17 cellular contexts compared by ENCODE assay signal in genomic region chr7:74267756-74268565, GRCh38. TPM values are rescaled to one million over a fixed set of nuclear protein-coding genes. Genes with fewer than 3 reads are reported as not detected.
DNase-seq lines count a peak whose midpoint lies in the region; ATAC-seq, FAIRE-seq and TF ChIP-seq lines count a peak whose summit lies in the region.
"Had no signal": no experiment of that assay in that cellular context is flagged by ENCODE, and none has a peak within 500 bp of the region (broad histone marks: within the 10 kb centered on the region; RNA-seq: fewer than 3 reads in every experiment).

No MANE protein-coding gene starts in this region.

- H3K27ac Mint-ChIP-seq in activated naive CD4-positive, alpha-beta T cell treated with anti-CD3 and anti-CD28 coated beads, Interleukin-2, amount 10 ng/mL, durations not matched to agents 7 days and 5 days, result no peak overlapping the region
- H3K27ac Mint-ChIP-seq: activated CD4-positive, alpha-beta memory T cell treated with anti-CD3 and anti-CD28 coated beads, Interleukin-2, amount 10 ng/mL, durations not matched to agents 7 days and 5 days; activated naive CD8-positive, alpha-beta T cell; T-helper 1 cell treated with Interleukin-12 subunit alpha and Interleukin-12 subunit beta and Interleukin-4 antibody, amounts not matched to agents 30 μg/mL and 1 μg/mL, for 36 hours had no signal

- no peaks in the 10 kb centered on the region for H3K36me3 Mint-ChIP-seq in activated naive CD4-positive, alpha-beta T cell treated with anti-CD3 and anti-CD28 coated beads, Interleukin-2, amount 10 ng/mL, durations not matched to agents 7 days and 5 days
- H3K36me3 Mint-ChIP-seq: activated naive CD8-positive, alpha-beta T cell had no signal

- no peak overlapping the region for H4K5ac ChIP-seq in H1 (ENCODE audit: insufficient read length, low read depth, low read length)

- H3K9me3 ChIP-seq in HUES48 (ENCODE audit: control insufficient read depth, insufficient read depth, low read length) (no peaks in the 10 kb centered on the region), H1 (ENCODE audit: insufficient read depth in 2 of 2, low read depth in 1 of 2, low read length in 1 of 2) (no peaks in the 10 kb centered on the region), osteoblast (ENCODE audit: low read depth, low read length) (no peaks in the 10 kb centered on the region)
- H3K9me3 ChIP-seq: thoracic aorta had no signal

- no peak overlapping the region for H3K14ac ChIP-seq in H1 (ENCODE audit: insufficient read length)

- no peak overlapping the region for H2BK5ac ChIP-seq in H1 (ENCODE audit: low read depth, low read length)

- no peak overlapping the region for H3K4me3 Mint-ChIP-seq in activated naive CD4-positive, alpha-beta T cell treated with anti-CD3 and anti-CD28 coated beads, Interleukin-2, amount 10 ng/mL, durations not matched to agents 7 days and 5 days
- H3K4me3 Mint-ChIP-seq: activated CD4-positive, alpha-beta memory T cell treated with anti-CD3 and anti-CD28 coated beads, Interleukin-2, amount 10 ng/mL, durations not matched to agents 7 days and 5 days; activated naive CD8-positive, alpha-beta T cell; T-helper 1 cell treated with Interleukin-12 subunit alpha and Interleukin-12 subunit beta and Interleukin-4 antibody, amounts not matched to agents 30 μg/mL and 1 μg/mL, for 36 hours had no signal

- peaks cover 19% of the 10 kb centered on the region for H3K4me1 Mint-ChIP-seq in activated naive CD4-positive, alpha-beta T cell treated with anti-CD3 and anti-CD28 coated beads, Interleukin-2, amount 10 ng/mL, durations not matched to agents 7 days and 5 days

- H3K27me3 Mint-ChIP-seq in activated naive CD4-positive, alpha-beta T cell treated with anti-CD3 and anti-CD28 coated beads, Interleukin-2, amount 10 ng/mL, durations not matched to agents 7 days and 5 days, result peaks cover 49% of the 10 kb centered on the region

- H3K27me3 ChIP-seq in HUES48 (ENCODE audit: control insufficient read depth, insufficient read depth, low read length) (no peaks in the 10 kb centered on the region), H1 (replicated peaks in 1 of 4; ENCODE audit: control insufficient read depth in 3 of 4, extremely low read depth in 1 of 4, insufficient read depth in 3 of 4, low read length in 3 of 4) (no peaks in the 10 kb centered on the region; a peak in 1 of 7 replicates), osteoblast (ENCODE audit: insufficient read depth, low read length) (no peaks in the 10 kb centered on the region)

- no peak for TF ChIP-seq POLR2A in H1 (IDR thresholded peaks at IDR 0.05; ENCODE audit: control extremely low read depth in 1 of 2, low read depth in 2 of 2, low read length in 2 of 2)

- FAIRE-seq in H1 (lab: Jason Lieb, UNC), result no peak
- FAIRE-seq: colon had no signal

- H3K4ac ChIP-seq in H1 (replicated peaks; ENCODE audit: insufficient read length, low read depth, low read length), result no peak overlapping the region

- H3K23ac ChIP-seq in H1 (ENCODE audit: insufficient read length), result no peak overlapping the region

- H3K4me3 ChIP-seq in HUES48 (ENCODE audit: low read depth, low read length) (no peak overlapping the region), H1 (ENCODE audit: extremely low read depth in 1 of 4, insufficient read depth in 2 of 4, low read depth in 3 of 4, low read length in 4 of 4) (no peak overlapping the region), osteoblast (ENCODE audit: insufficient read depth, low read length) (no peak overlapping the region)
- H3K4me3 ChIP-seq: thoracic aorta had no signal

- CTCF ChIA-PET in H1 (lab: Charles Lee; ENCODE audit: partially characterized antibody), result interaction anchor here (0.6 to 5.6 kb wide), 11 partner anchors 11 to 281 kb away, joined by 3 to 47 read pairs (median 4); partner anchors contain the start of gene CLIP2
- CTCF ChIA-PET in activated naive CD4-positive, alpha-beta T cell treated with anti-CD3 and anti-CD28 coated beads, Interleukin-2, amount 10 ng/mL, durations not matched to agents 7 days and 5 days (lab: Charles Lee), result interaction anchor here (0.8 kb wide), 1 partner anchor 66 kb away, joined by 3 read pairs; no protein-coding TSS in a partner anchor

- no peak overlapping the region for H4K91ac ChIP-seq in H1 (replicated peaks; ENCODE audit: insufficient read length, low read length)

- H3K36me3 ChIP-seq in HUES48 (ENCODE audit: control insufficient read depth, insufficient read depth, low read length) (no peaks in the 10 kb centered on the region), H1 (ENCODE audit: control insufficient read depth in 2 of 4, insufficient read depth in 4 of 4, low read length in 3 of 4) (no peaks in the 10 kb centered on the region), osteoblast (ENCODE audit: insufficient read depth, low read length) (no peaks in the 10 kb centered on the region)
- H3K36me3 ChIP-seq: thoracic aorta had no signal

- H3K4me2 ChIP-seq in H1 (ENCODE audit: insufficient read depth in 1 of 2, low read depth in 2 of 2, low read length in 2 of 2) (no peak overlapping the region), osteoblast (ENCODE audit: insufficient read depth, low read length) (no peak overlapping the region)

- DNase-seq in H1 (ENCODE audit: low read depth in 1 of 2, low spot score in 2 of 2), result no peak
- DNase-seq in osteoblast (ENCODE audit: insufficient read length, low spot score, missing footprints), result peak; percentile 50
- no peak for DNase-seq in activated naive CD4-positive, alpha-beta T cell treated with anti-CD3 and anti-CD28 coated beads, Interleukin-2, amount 10 ng/mL, durations not matched to agents 7 days and 5 days
- DNase-seq: activated CD4-positive, alpha-beta memory T cell treated with anti-CD3 and anti-CD28 coated beads, Interleukin-2, amount 10 ng/mL, durations not matched to agents 7 days and 5 days; activated T-cell treated with anti-CD3 and anti-CD28 coated beads, Interleukin-2, amount 50 U/mL, for 48 hours; foreskin melanocyte; left cardiac atrium; NCI-H1092; NCI-H2107; NCI-H69 had no signal

- 0 out of 2 replicates have a peak overlapping the region, but pooled peaks have one; percentile 23 for H2BK12ac ChIP-seq in H1 (ENCODE audit: low read depth, low read length)

- no peak for TF ChIP-seq EP300 in H1 (IDR thresholded peaks at IDR 0.05; ENCODE audit: borderline replicate concordance in 1 of 2, low read depth in 2 of 2, low read length in 2 of 2)

- H3K18ac ChIP-seq in H1 (ENCODE audit: extremely low read depth, low read length), result no peak overlapping the region

- H3K56ac ChIP-seq in H1 (replicated peaks; ENCODE audit: insufficient read length, low read depth, low read length), result no peak overlapping the region

- H3K4me1 ChIP-seq in HUES48 (ENCODE audit: control insufficient read depth, insufficient read depth, low read length), result peaks cover 8% of the 10 kb centered on the region
- H3K4me1 ChIP-seq in H1 (replicated peaks in 1 of 4; ENCODE audit: control insufficient read depth in 3 of 4, insufficient read depth in 4 of 4, low read length in 3 of 4), result peaks cover 0 to 6% (median 5%) of the 10 kb centered on the region in 4 experiments; a peak in 6 of 7 replicates
- peaks cover 19% of the 10 kb centered on the region for H3K4me1 ChIP-seq in osteoblast (ENCODE audit: insufficient read depth, low read length)

- H2BK20ac ChIP-seq in H1 (ENCODE audit: low read length), result no peak overlapping the region

- no peaks in the 10 kb centered on the region for H3K9me3 Mint-ChIP-seq in activated naive CD4-positive, alpha-beta T cell treated with anti-CD3 and anti-CD28 coated beads, Interleukin-2, amount 10 ng/mL, durations not matched to agents 7 days and 5 days
- H3K9me3 Mint-ChIP-seq: activated CD4-positive, alpha-beta memory T cell treated with anti-CD3 and anti-CD28 coated beads, Interleukin-2, amount 10 ng/mL, durations not matched to agents 7 days and 5 days; T-helper 1 cell treated with Interleukin-12 subunit alpha and Interleukin-12 subunit beta and Interleukin-4 antibody, amounts not matched to agents 30 μg/mL and 1 μg/mL, for 36 hours had no signal

- H4K20me1 ChIP-seq in H1 (replicated peaks in 1 of 2; ENCODE audit: control insufficient read depth in 1 of 2, insufficient read depth in 2 of 2, low read length in 2 of 2) (no peaks in the 10 kb centered on the region), osteoblast (ENCODE audit: insufficient read depth, low read length) (no peaks in the 10 kb centered on the region)

- WGBS in H1 (ENCODE audit: extremely low coverage in 1 of 2, insufficient coverage in 1 of 2, insufficient read length in 1 of 2, insufficient replicate concordance in 2 of 2, low coverage in 1 of 2, low lambda C conversion rate in 2 of 2, missing lambda C conversion rate in 1 of 2), 2 experiments, result 78% methylated on average over 12 of the region's 13 CpGs; no CpG with 5 or more reads in 1 of the 2 experiments

- H2AFZ ChIP-seq in H1 (ENCODE audit: low read length) (no peak overlapping the region), osteoblast (ENCODE audit: low read length) (no peak overlapping the region)

- H2AK5ac ChIP-seq in H1 (ENCODE audit: low read depth, low read length), result no peak overlapping the region

- no peak for TF ChIP-seq RAD21 in H1 (IDR thresholded peaks at IDR 0.05 in 1 of 2, conservative IDR thresholded peaks at IDR 0.05 in 1 of 2; ENCODE audit: low read depth in 2 of 2, low read length in 2 of 2)

- TF ChIP-seq CTCF in H1 (IDR thresholded peaks at IDR 0.05; ENCODE audit: control extremely low read depth in 1 of 3, insufficient read depth in 1 of 3, low read depth in 1 of 3, low read length in 3 of 3) (no peak), osteoblast (IDR thresholded peaks at IDR 0.05; ENCODE audit: extremely low read depth, low read depth, low read length) (no peak)

- no peak overlapping the region for H4K8ac ChIP-seq in H1 (ENCODE audit: extremely low read depth, insufficient read depth, low read length)

- ATAC-seq in GM21723 (IDR thresholded peaks at IDR 0.05; ENCODE audit: unreplicated experiment) (no peak), HG02763 (IDR thresholded peaks at IDR 0.05; ENCODE audit: unreplicated experiment) (no peak)
- ATAC-seq: left cardiac atrium had no signal

- POLR2A ChIA-PET in H1 (lab: Charles Lee; ENCODE audit: partially characterized antibody), result interaction anchor here (0.9 to 6.2 kb wide), 5 partner anchors 12 to 299 kb away, joined by 3 to 97 read pairs (median 3); partner anchors contain the start of gene CLIP2

- H2BK15ac ChIP-seq in H1 (ENCODE audit: low read length), result no peak overlapping the region

- no peaks in the 10 kb centered on the region for H3K23me2 ChIP-seq in H1 (ENCODE audit: low read depth, low read length)

- no peaks in the 10 kb centered on the region for H3K79me1 ChIP-seq in H1 (ENCODE audit: low read depth, low read length)

- no peak overlapping the region for H3K9ac ChIP-seq in HUES48 (ENCODE audit: low read depth, low read length)
- H3K9ac ChIP-seq in H1 (replicated peaks in 1 of 4; ENCODE audit: extremely low read depth in 1 of 4, low read depth in 3 of 4, low read length in 3 of 4), result no peak overlapping the region

- H2BK120ac ChIP-seq in H1 (replicated peaks; ENCODE audit: low read depth, low read length), result no peak overlapping the region

- H3K79me2 ChIP-seq in H1 (ENCODE audit: control insufficient read depth in 1 of 2, insufficient read depth in 2 of 2, low read length in 2 of 2), result no peaks in the 10 kb centered on the region
- no peaks in the 10 kb centered on the region for H3K79me2 ChIP-seq in osteoblast (ENCODE audit: insufficient read depth, low read length)

- H3K27ac ChIP-seq in HUES48 (ENCODE audit: low read depth, low read length) (peak overlapping the region; percentile 27), H1 (ENCODE audit: low read depth, low read length) (no peak overlapping the region), osteoblast (ENCODE audit: low read depth, low read length) (no peak overlapping the region)
- H3K27ac ChIP-seq: thoracic aorta had no signal

RNA-seq across cellular contexts. Expression of gene RFC2, which starts 13.8 kb away (rescaled TPM):
- total RNA-seq in H1 (2021; fragmentation: NEBNext Ultra II Directional; extraction: Animal tissue kit (Norgen Biotek cat#: 25700)), result 85.4 and 90.5 TPM in 2 replicates
- polyA plus RNA-seq in H1 (2011; rRNA removed), result 40.8 and 52.9 TPM in 2 replicates
- polyA plus RNA-seq in H1 (2011; cell fraction: cytosol; rRNA removed), result 67.0 TPM
- polyA plus RNA-seq in H1 (2011; cell fraction: nucleus; rRNA removed), result 43.8 TPM
- polyA plus RNA-seq in H1 (2012, experiment 1 of 2), result 77.2 to 107 TPM (median 93.2 TPM) in 4 replicates
- 90.7 TPM for polyA plus RNA-seq in H1 (2012, experiment 2 of 2)
- polyA plus RNA-seq in H1 (2013, experiment 1 of 2), result 49.5 TPM
- polyA plus RNA-seq in H1 (2013, experiment 2 of 2), result 51.4 TPM
- polyA minus RNA-seq in H1 (2011; rRNA and poly(A)+ RNA removed), result 98.1 and 103 TPM in 2 replicates
- polyA minus RNA-seq in H1 (2011; cell fraction: cytosol; rRNA and poly(A)+ RNA removed), result 54.5 TPM
- polyA minus RNA-seq in H1 (2011; cell fraction: nucleus; rRNA and poly(A)+ RNA removed), result 37.1 TPM
- 12.3 and 13.0 TPM in 2 replicates for total RNA-seq in osteoblast

RNA-seq across cellular contexts. Expression of gene CLIP2, which starts 21.2 kb away (rescaled TPM):
- 39.8 and 41.5 TPM in 2 replicates for total RNA-seq in H1 (2021; fragmentation: NEBNext Ultra II Directional; extraction: Animal tissue kit (Norgen Biotek cat#: 25700))
- polyA plus RNA-seq in H1 (2011; rRNA removed), result 8.3 and 13.3 TPM in 2 replicates
- 11.5 TPM for polyA plus RNA-seq in H1 (2011; cell fraction: cytosol; rRNA removed)
- 16.9 TPM for polyA plus RNA-seq in H1 (2011; cell fraction: nucleus; rRNA removed)
- polyA plus RNA-seq in H1 (2012, experiment 1 of 2), result 20.3 to 37.3 TPM (median 30.6 TPM) in 4 replicates
- 19.9 TPM for polyA plus RNA-seq in H1 (2012, experiment 2 of 2)
- 21.5 TPM for polyA plus RNA-seq in H1 (2013, experiment 1 of 2)
- 22.1 TPM for polyA plus RNA-seq in H1 (2013, experiment 2 of 2)
- polyA minus RNA-seq in H1 (2011; rRNA and poly(A)+ RNA removed), result 12.5 and 16.1 TPM in 2 replicates
- polyA minus RNA-seq in H1 (2011; cell fraction: cytosol; rRNA and poly(A)+ RNA removed), result 21.2 TPM
- 16.3 TPM for polyA minus RNA-seq in H1 (2011; cell fraction: nucleus; rRNA and poly(A)+ RNA removed)
- total RNA-seq in osteoblast, result 58.3 and 70.9 TPM in 2 replicates

RNA-seq across cellular contexts. Expression of gene LAT2, which starts 58.2 kb away (rescaled TPM):
- total RNA-seq in H1 (2021; fragmentation: NEBNext Ultra II Directional; extraction: Animal tissue kit (Norgen Biotek cat#: 25700)), result 0.19 and 0.63 TPM in 2 replicates
- 0.20 and 0.23 TPM in 2 replicates for polyA plus RNA-seq in H1 (2011; rRNA removed)
- polyA plus RNA-seq in H1 (2011; cell fraction: cytosol; rRNA removed), result 0.40 TPM
- polyA plus RNA-seq in H1 (2011; cell fraction: nucleus; rRNA removed), result 0.56 TPM
- polyA plus RNA-seq in H1 (2012, experiment 1 of 2), result 1.1 to 1.5 TPM (median 1.2 TPM) in 4 replicates
- polyA plus RNA-seq in H1 (2012, experiment 2 of 2), result 0.72 TPM
- 0.26 TPM for polyA plus RNA-seq in H1 (2013, experiment 1 of 2)
- polyA plus RNA-seq in H1 (2013, experiment 2 of 2), result 0.18 TPM
- 0.06 TPM in 1 of 2 replicates, not detected in the other for polyA minus RNA-seq in H1 (2011; rRNA and poly(A)+ RNA removed)
- not detected for polyA minus RNA-seq in H1 (2011; cell fraction: cytosol; rRNA and poly(A)+ RNA removed)
- 0.70 TPM for polyA minus RNA-seq in H1 (2011; cell fraction: nucleus; rRNA and poly(A)+ RNA removed)
- total RNA-seq in osteoblast, result 0.29 and 0.36 TPM in 2 replicates
